11 cellular contexts compared by ENCODE assay signal in the genomic region with DNA sequence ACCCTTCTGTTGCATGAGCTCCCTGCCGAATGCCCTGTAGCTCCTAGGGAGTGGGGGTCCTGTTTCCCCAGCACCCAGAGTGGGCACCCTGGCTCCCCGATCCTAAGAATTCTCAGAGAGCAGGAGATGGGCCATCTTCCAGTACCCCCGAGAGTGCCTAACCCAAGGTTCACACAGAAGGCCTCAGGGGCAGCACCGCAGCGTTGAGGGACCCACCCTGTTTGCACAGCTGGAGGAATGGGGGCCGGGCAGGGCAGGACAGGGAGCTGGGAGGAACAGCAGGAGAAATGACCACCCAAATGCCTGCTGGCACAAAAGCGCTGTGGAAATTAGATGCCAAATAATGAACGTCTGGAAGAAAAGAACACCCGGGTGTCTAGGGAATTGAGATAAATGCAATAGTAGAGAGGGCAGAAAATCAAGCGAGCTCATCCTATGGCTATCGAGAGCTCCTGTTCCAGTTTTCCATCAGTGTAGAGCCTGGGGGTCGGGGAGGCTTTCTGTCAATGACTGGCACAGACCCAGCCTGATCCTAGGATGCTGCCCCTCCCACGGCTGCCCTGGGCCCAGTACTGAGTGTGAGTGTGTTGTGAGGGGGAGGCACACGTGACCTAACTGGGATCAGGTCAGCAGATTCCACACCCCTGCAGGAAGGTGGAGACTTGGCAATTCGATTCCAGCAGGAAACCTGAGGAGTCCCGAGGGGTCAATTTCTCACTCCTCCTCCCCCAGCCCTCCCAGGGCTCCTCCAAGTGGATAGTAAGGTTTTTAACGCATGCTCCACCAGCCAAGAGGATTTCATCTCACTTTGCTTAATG. TPM values are rescaled to one million over a fixed set of nuclear protein-coding genes. Genes with fewer than 3 reads are reported as not detected.
DNase-seq lines count a peak whose midpoint lies in the region; ATAC-seq, FAIRE-seq and TF ChIP-seq lines count a peak whose summit lies in the region.
"Had no signal": no experiment of that assay in that cellular context is flagged by ENCODE, and none has a peak within 500 bp of the region (broad histone marks: within the 10 kb centered on the region; RNA-seq: fewer than 3 reads in every experiment).

No MANE protein-coding gene starts in this region.

- H3K36me3 Mint-ChIP-seq in chondrocyte (ENCODE audit: low read depth) (peaks cover 7% of the 10 kb centered on the region), nephron progenitor cell (ENCODE audit: low read depth) (peaks cover 34% of the 10 kb centered on the region)

- ATAC-seq in GM18858 (IDR thresholded peaks at IDR 0.05; ENCODE audit: unreplicated experiment) (no peak), GM19351 (IDR thresholded peaks at IDR 0.05; ENCODE audit: unreplicated experiment) (no peak)

- H3K27ac Mint-ChIP-seq in chondrocyte (ENCODE audit: unreplicated experiment) (peak overlapping the region; percentile 49), nephron progenitor cell (peak overlapping the region; percentile 98)

- FAIRE-seq in D721Med (lab: Jason Lieb, UNC) = no peak
- FAIRE-seq: islet of Langerhans had no signal

- H3K27me3 Mint-ChIP-seq in chondrocyte (ENCODE audit: low read depth) (no peaks in the 10 kb centered on the region), nephron progenitor cell (ENCODE audit: low read depth, poor library complexity) (no peaks in the 10 kb centered on the region)

- H3K4me3 Mint-ChIP-seq in chondrocyte (ENCODE audit: unreplicated experiment) (no peak overlapping the region), nephron progenitor cell (peak overlapping the region; percentile 35)

- H3K4me1 Mint-ChIP-seq in chondrocyte (ENCODE audit: low read depth) (peaks cover 27% of the 10 kb centered on the region), nephron progenitor cell (peaks cover 56% of the 10 kb centered on the region)

- TF ChIP-seq CTCF in chondrocyte (IDR thresholded peaks at IDR 0.05) (no peak), nephron progenitor cell (IDR thresholded peaks at IDR 0.05) (no peak), D721Med (IDR thresholded peaks at IDR 0.05; ENCODE audit: insufficient read depth, missing control alignments) (no peak)

- peaks cover 5% of the 10 kb centered on the region for H3K9me3 Mint-ChIP-seq in chondrocyte (ENCODE audit: low read depth)
- peaks cover 54% of the 10 kb centered on the region for H3K9me3 Mint-ChIP-seq in nephron progenitor cell

- DNase-seq in DMS 273 (lab: John Stamatoyannopoulos, UW; ENCODE audit: unreplicated experiment) (peak; percentile 77), NCI-H2107 (lab: John Stamatoyannopoulos, UW) (peak; percentile 8), chondrocyte (ENCODE audit: low spot score) (no peak), nephron progenitor cell (peak; percentile 42), activated gamma-delta T cell treated with Interleukin-2 at 50 U/mL for 16 hours (no peak), D721Med (ENCODE audit: insufficient read length, low spot score) (no peak)
- DNase-seq: central memory CD4-positive, alpha-beta T cell; NCI-H446 had no signal

RNA-seq across cellular contexts. Expression of a gene that starts 25.6 kb away (rescaled TPM):
- 29.0 to 32.5 TPM (median 29.1 TPM) in 3 replicates for total RNA-seq in chondrocyte

Comparison
In these comparisons a context has a peak if more than half of its experiments do, and no peak if none do; other contexts are left out.
1. DNase-seq: peak in DMS 273 (single experiment), NCI-H2107 (single experiment) and nephron progenitor cell (single experiment); none in chondrocyte (single experiment), activated gamma-delta T cell treated with Interleukin-2 at 50 U/mL for 16 hours (single experiment) and D721Med (single experiment).